14 cellular contexts compared by ENCODE assay signal in the genomic region with DNA sequence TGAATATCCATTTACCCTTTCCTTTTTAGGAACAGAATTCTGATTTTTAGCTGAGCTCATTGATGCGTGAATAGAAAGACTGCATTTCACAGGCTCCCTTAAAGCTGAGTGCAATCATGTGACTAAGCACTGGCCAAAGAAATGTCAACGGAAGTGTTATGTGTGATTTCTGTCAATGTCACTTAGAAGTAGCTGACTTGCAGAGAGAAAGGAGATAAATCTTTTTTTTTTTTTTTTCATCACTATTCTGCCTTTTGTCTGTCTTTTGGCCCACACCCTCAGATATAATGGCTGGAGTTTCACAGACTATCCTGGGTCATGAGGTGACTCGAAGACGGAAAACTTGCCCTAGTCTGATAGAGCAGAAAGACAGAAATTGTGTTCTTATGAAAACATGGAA. TPM values are rescaled to one million over a fixed set of nuclear protein-coding genes. Genes with fewer than 3 reads are reported as not detected.
DNase-seq lines count a peak whose midpoint lies in the region; ATAC-seq and TF ChIP-seq lines count a peak whose summit lies in the region.
"Had no signal": no experiment of that assay in that cellular context is flagged by ENCODE, and none has a peak within 500 bp of the region (broad histone marks: within the 10 kb centered on the region; RNA-seq: fewer than 3 reads in every experiment).

No MANE protein-coding gene starts in this region.

- TF ChIP-seq POLR2A in ovary (IDR thresholded peaks at IDR 0.05): no peak

- H3K9me3 Mint-ChIP-seq in dendritic cell treated with granulocyte-macrophage colony-stimulating factor and Interleukin-4, amounts not matched to agents 40 ng/mL and 50 ng/mL, for 4 days: no peaks in the 10 kb centered on the region

- H3K36me3 ChIP-seq in heart right ventricle (no peaks in the 10 kb centered on the region), H7 (replicated peaks; ENCODE audit: control insufficient read depth, insufficient read depth, low read length) (no peaks in the 10 kb centered on the region), ovary (no peaks in the 10 kb centered on the region)
- H3K36me3 ChIP-seq: BLaER1 treated with 17β-estradiol and CSF1 and Interleukin-3, amounts not matched to agents 10 nM and 100 nM had no signal

- DNase-seq in heart right ventricle: peak in 1 of 2 donors; percentile 32
- DNase-seq in right cardiac atrium: no peak
- no peak for DNase-seq in H7
- no peak for DNase-seq in NCI-H69 (lab: John Stamatoyannopoulos, UW)
- DNase-seq in ovary: no peak
- DNase-seq: ACHN; CD4-positive, CD25-positive, alpha-beta regulatory T cell had no signal

- no peak for TF ChIP-seq RAD21 in Ishikawa (IDR thresholded peaks at IDR 0.05; ENCODE audit: low read depth)

- ATAC-seq in heart right ventricle: peak; percentile 70 to 93 (median 90)
- peak; percentile 71 to 82 for ATAC-seq in right cardiac atrium
- ATAC-seq: GM12878, HCT116 had no signal

- 18 to 21% methylated on average over 4 of the region's 4 CpGs for WGBS in heart right ventricle, 2 donors
- WGBS in right cardiac atrium: 20% methylated on average over 4 of the region's 4 CpGs
- 71 to 83% (median 83%) methylated on average over 4 of the region's 4 CpGs for WGBS in ovary, 3 donors

- TF ChIP-seq CTCF in heart right ventricle (IDR thresholded peaks at IDR 0.05) (no peak), ovary (IDR thresholded peaks at IDR 0.05) (no peak)

- H3K27ac ChIP-seq in heart right ventricle: peak overlapping the region in 6 of 10 donors; percentile 54 to 80 (median 70)
- no peak overlapping the region for H3K27ac ChIP-seq in right cardiac atrium (ENCODE audit: low read length)
- H3K27ac ChIP-seq in ovary: no peak overlapping the region

- no peak overlapping the region for H3K4me3 ChIP-seq in heart right ventricle
- H3K4me3 ChIP-seq in right cardiac atrium (ENCODE audit: low read length): no peak overlapping the region
- H3K4me3 ChIP-seq in H7 (ENCODE audit: insufficient read depth, low read depth, low read length): no peak overlapping the region
- H3K4me3 ChIP-seq in ovary: no peak overlapping the region
- H3K4me3 ChIP-seq: BLaER1 treated with 17β-estradiol and CSF1 and Interleukin-3, amounts not matched to agents 10 nM and 100 nM; GM12878 had no signal

- intact Hi-C loops in dendritic cell treated with granulocyte-macrophage colony-stimulating factor and Interleukin-4, amounts not matched to agents 40 ng/mL and 50 ng/mL, for 4 days (cut with micrococcal nuclease): loop anchor here (10.0 kb wide), 1 partner anchor 169 kb away; the partner anchor contains the start of gene ISOC1
- intact Hi-C loops in heart right ventricle (cut with DNase I): loop anchor here in 3 of 10 donors (5.0 to 10.0 kb wide), 4 partner anchors 36 to 599 kb away; no protein-coding TSS in a partner anchor
- intact Hi-C loops in right cardiac atrium (cut with DNase I): no loop called here
- intact Hi-C loops in ovary (cut with DNase I): no loop called here

- H3K9me3 ChIP-seq in heart right ventricle (no peaks in the 10 kb centered on the region), right cardiac atrium (ENCODE audit: control insufficient read depth, low read length) (no peaks in the 10 kb centered on the region), ovary (no peaks in the 10 kb centered on the region)
- H3K9me3 ChIP-seq: BLaER1 treated with 17β-estradiol and CSF1 and Interleukin-3, amounts not matched to agents 10 nM and 100 nM had no signal

- H3K4me1 ChIP-seq in heart right ventricle (peaks cover 0 to 11% (median 3%) of the 10 kb centered on the region in 9 donors), right cardiac atrium (ENCODE audit: control insufficient read depth, insufficient read depth, low read length) (no peaks in the 10 kb centered on the region), ovary (ENCODE audit: insufficient read depth) (no peaks in the 10 kb centered on the region)

- H3K27ac Mint-ChIP-seq in dendritic cell treated with granulocyte-macrophage colony-stimulating factor and Interleukin-4, amounts not matched to agents 40 ng/mL and 50 ng/mL, for 4 days: peak overlapping the region; percentile 15
- H3K27ac Mint-ChIP-seq: CD4-positive, CD25-positive, alpha-beta regulatory T cell had no signal

- no peak overlapping the region for H3K4me3 Mint-ChIP-seq in dendritic cell treated with granulocyte-macrophage colony-stimulating factor and Interleukin-4, amounts not matched to agents 40 ng/mL and 50 ng/mL, for 4 days
- H3K4me3 Mint-ChIP-seq: CD4-positive, CD25-positive, alpha-beta regulatory T cell had no signal

- TF ChIP-seq EP300 in Ishikawa (IDR thresholded peaks at IDR 0.05; ENCODE audit: borderline replicate concordance): no peak
- TF ChIP-seq EP300 in ovary (IDR thresholded peaks at IDR 0.05): no peak

- H3K27me3 Mint-ChIP-seq in dendritic cell treated with granulocyte-macrophage colony-stimulating factor and Interleukin-4, amounts not matched to agents 40 ng/mL and 50 ng/mL, for 4 days: no peaks in the 10 kb centered on the region

- H3K36me3 Mint-ChIP-seq in dendritic cell treated with granulocyte-macrophage colony-stimulating factor and Interleukin-4, amounts not matched to agents 40 ng/mL and 50 ng/mL, for 4 days (ENCODE audit: low read depth): no peaks in the 10 kb centered on the region
- H3K36me3 Mint-ChIP-seq: CD4-positive, CD25-positive, alpha-beta regulatory T cell had no signal

- H3K27me3 ChIP-seq in heart right ventricle (no peaks in the 10 kb centered on the region), right cardiac atrium (ENCODE audit: control insufficient read depth, insufficient read depth) (no peaks in the 10 kb centered on the region), H7 (ENCODE audit: control insufficient read depth, insufficient read depth, low read length) (no peaks in the 10 kb centered on the region), ovary (no peaks in the 10 kb centered on the region)
- H3K27me3 ChIP-seq: BLaER1 treated with 17β-estradiol and CSF1 and Interleukin-3, amounts not matched to agents 10 nM and 100 nM had no signal

- peaks cover 19% of the 10 kb centered on the region for H3K4me1 Mint-ChIP-seq in dendritic cell treated with granulocyte-macrophage colony-stimulating factor and Interleukin-4, amounts not matched to agents 40 ng/mL and 50 ng/mL, for 4 days (ENCODE audit: low read depth)
- H3K4me1 Mint-ChIP-seq: CD4-positive, CD25-positive, alpha-beta regulatory T cell had no signal

TF ChIP-seq in Ishikawa, 13 proteins besides CTCF, POLR2A, EP300 and RAD21:
- TF ChIP-seq USF1 (IDR thresholded peaks at IDR 0.05) (peak; percentile 25; the same call in 1 of the 2 replicates), CEBPB (IDR thresholded peaks at IDR 0.05) (no peak), TEAD4 (IDR thresholded peaks at IDR 0.05) (no peak), REST (IDR thresholded peaks at IDR 0.05; ENCODE audit: low read depth) (no peak), EGR1 (IDR thresholded peaks at IDR 0.05) (no peak), YY1 (IDR thresholded peaks at IDR 0.05; ENCODE audit: low read depth) (no peak), TAF1 (IDR thresholded peaks at IDR 0.05; ENCODE audit: low read depth) (no peak), ZBTB7A (IDR thresholded peaks at IDR 0.05; ENCODE audit: low read depth) (no peak)

RNA-seq across cellular contexts. Expression of gene SLC27A6, which starts 39.3 kb away (rescaled TPM):
- total RNA-seq in heart right ventricle (100 to 1,000 TPM in 1 of 10 donors, 10 to 100 TPM in 9; 36.5 to 125 (median 61.4) TPM), right cardiac atrium (10 to 100 TPM; 25.2 to 46.3 (median 29.4) TPM), ovary (10 to 100 TPM in 3 of 7 donors, 1 to 10 TPM in 4; 4.8 to 22.2 (median 9.7) TPM)
- polyA plus RNA-seq in heart right ventricle (10 to 100 TPM; 11.0 to 26.3 TPM), right cardiac atrium (27.8 TPM), ovary (1 to 10 TPM; 5.2 to 7.2 TPM)
- total RNA-seq in H7 (2014; rRNA removed; shearing (Covaris generic)): 0.78 and 0.83 TPM in 2 replicates
- total RNA-seq: A172; CD4-positive, CD25-positive, alpha-beta regulatory T cell; G401; GM12878 had no signal
- polyA plus RNA-seq: CD4-positive, CD25-positive, alpha-beta regulatory T cell; GM12878 had no signal

Comparison
In these comparisons a context has a peak if more than half of its experiments do, and no peak if none do; other contexts are left out.
1. H3K27ac ChIP-seq: peak in heart right ventricle (6 of 10); none in right cardiac atrium (single experiment) and ovary (0 of 2).